14 cellular contexts compared by ENCODE assay signal in genomic region chr1:45864765-45865164, GRCh38.
DNase-seq lines count a peak whose midpoint lies in the region; ATAC-seq, FAIRE-seq and TF ChIP-seq lines count a peak whose summit lies in the region.
"Had no signal": no experiment of that assay in that cellular context is flagged by ENCODE, and none has a peak within 500 bp of the region (broad histone marks: within the 10 kb centered on the region; RNA-seq: fewer than 3 reads in every experiment).

No MANE protein-coding gene starts in this region.

- H3K4me3 Mint-ChIP-seq in endothelial cell (ENCODE audit: unreplicated experiment) = no peak overlapping the region
- H3K4me3 Mint-ChIP-seq: natural killer cell treated with Interleukin-12 subunit alpha and Interleukin-12 subunit beta and Interleukin-15 and Interleukin-18, amount 100 ng/mL, for 72 hours had no signal

- TF ChIP-seq POLR2A in GM12892 (IDR thresholded peaks at IDR 0.05; ENCODE audit: low read depth, low read length) = no peak
- no peak for TF ChIP-seq POLR2A in prostate gland (IDR thresholded peaks at IDR 0.05)

- H3K4me1 ChIP-seq in prostate gland (replicated peaks) = no peaks in the 10 kb centered on the region
- H3K4me1 ChIP-seq: body of pancreas had no signal

- ATAC-seq in GM21723 (IDR thresholded peaks at IDR 0.05; ENCODE audit: unreplicated experiment) = no peak
- no peak for ATAC-seq in GM21360 (IDR thresholded peaks at IDR 0.05; ENCODE audit: unreplicated experiment)
- ATAC-seq: body of pancreas; natural killer cell treated with Interleukin-12 subunit alpha and Interleukin-12 subunit beta and Interleukin-15 and Interleukin-18, amount 100 ng/mL, for 72 hours had no signal

- no peaks in the 10 kb centered on the region for H3K36me3 ChIP-seq in prostate gland

- 14% methylated on average over 4 of the region's 4 CpGs for WGBS in prostate gland

- intact Hi-C loops in prostate gland (cut with DNase I) = no loop called here
- intact Hi-C loops in head of caudate nucleus (cut with DNase I) = no loop called here

- no peaks in the 10 kb centered on the region for H3K9me3 ChIP-seq in prostate gland
- H3K9me3 ChIP-seq: body of pancreas had no signal

- H3K4me3 ChIP-seq in prostate gland = peak overlapping the region; percentile 12 to 30
- H3K4me3 ChIP-seq: body of pancreas had no signal

- H3K27ac ChIP-seq in prostate gland = peak overlapping the region; percentile 33 to 53
- H3K27ac ChIP-seq: body of pancreas had no signal

- H3K36me3 Mint-ChIP-seq in endothelial cell (ENCODE audit: low read depth, unreplicated experiment) = no peaks in the 10 kb centered on the region
- H3K36me3 Mint-ChIP-seq: natural killer cell treated with Interleukin-12 subunit alpha and Interleukin-12 subunit beta and Interleukin-15 and Interleukin-18, amount 100 ng/mL, for 72 hours had no signal

- TF ChIP-seq CTCF in endothelial cell (IDR thresholded peaks at IDR 0.05; ENCODE audit: unreplicated experiment) (no peak), prostate gland (IDR thresholded peaks at IDR 0.05) (no peak)

- peak overlapping the region; percentile 45 for H3K27ac Mint-ChIP-seq in endothelial cell (ENCODE audit: unreplicated experiment)

- H3K9me3 Mint-ChIP-seq in endothelial cell (ENCODE audit: unreplicated experiment) = no peaks in the 10 kb centered on the region
- H3K9me3 Mint-ChIP-seq: natural killer cell treated with Interleukin-12 subunit alpha and Interleukin-12 subunit beta and Interleukin-15 and Interleukin-18, amount 100 ng/mL, for 72 hours had no signal

- H3K27me3 ChIP-seq in prostate gland (replicated peaks; ENCODE audit: insufficient read depth) = no peaks in the 10 kb centered on the region
- H3K27me3 ChIP-seq: body of pancreas had no signal

- DNase-seq in GM12892 (ENCODE audit: insufficient read length) (no peak), NCI-H748 treated with DMSO at 0.1 percent for 48 hours (lab: John Stamatoyannopoulos, UW) (peak; percentile 49), endothelial cell (ENCODE audit: low spot score) (no peak), prostate gland (ENCODE audit: low spot score) (no peak), COR-L47 (lab: John Stamatoyannopoulos, UW) (no peak), head of caudate nucleus (no peak)
- DNase-seq: activated CD8-positive, alpha-beta memory T cell treated with anti-CD3 and anti-CD28 coated beads, Interleukin-2, amount 50 U/mL, for 4 hours; body of pancreas; NCI-H345; stimulated activated CD4-positive, alpha-beta T cell treated with anti-CD3 and anti-CD28 coated beads, Interleukin-2, amount 100 ng/mL, for 24 hours had no signal

- FAIRE-seq in GM12892 (lab: Jason Lieb, UNC) = peak; percentile 21
- FAIRE-seq: G401.6 had no signal

- H3K27me3 Mint-ChIP-seq in endothelial cell (ENCODE audit: unreplicated experiment) = no peaks in the 10 kb centered on the region
- H3K27me3 Mint-ChIP-seq: natural killer cell treated with Interleukin-12 subunit alpha and Interleukin-12 subunit beta and Interleukin-15 and Interleukin-18, amount 100 ng/mL, for 72 hours had no signal

- H3K4me1 Mint-ChIP-seq in endothelial cell (ENCODE audit: unreplicated experiment) = peaks cover 4% of the 10 kb centered on the region
